13 cellular contexts compared by ENCODE assay signal in genomic region chr11:10798330-10798980, GRCh38. TPM values are rescaled to one million over a fixed set of nuclear protein-coding genes. Genes with fewer than 3 reads are reported as not detected.
A peak's percentile ranks its signal among the peaks of the same experiment; 100 is the strongest.
DNase-seq lines count a peak whose midpoint lies in the region; ATAC-seq and TF ChIP-seq lines count a peak whose summit lies in the region.
"Had no signal": no experiment of that assay in that cellular context is flagged by ENCODE, and none has a peak within 500 bp of the region (broad histone marks: within the 10 kb centered on the region; RNA-seq: fewer than 3 reads in every experiment).

No MANE protein-coding gene starts in this region.

- no peaks in the 10 kb centered on the region for H3K27me3 Mint-ChIP-seq in activated CD4-positive, alpha-beta T cell treated with anti-CD3 and anti-CD28 coated beads for 36 hours
- H3K27me3 Mint-ChIP-seq in activated CD4-positive, alpha-beta T cell treated with anti-CD3 and anti-CD28 coated beads, Interleukin-2, amount 10 ng/mL, durations not matched to agents 24 days and 14 days: no peaks in the 10 kb centered on the region
- H3K27me3 Mint-ChIP-seq in activated naive CD8-positive, alpha-beta T cell treated with anti-CD3 and anti-CD28 coated beads, Interleukin-2, amount 10 ng/mL, durations not matched to agents 7 days and 5 days: no peaks in the 10 kb centered on the region
- H3K27me3 Mint-ChIP-seq in natural killer cell (ENCODE audit: low read depth in 2 of 2): no peaks in the 10 kb centered on the region

- peak; percentile 64 for ATAC-seq in activated CD4-positive, alpha-beta T cell treated with anti-CD3 and anti-CD28 coated beads for 36 hours
- ATAC-seq in activated naive CD8-positive, alpha-beta T cell treated with anti-CD3 and anti-CD28 coated beads, Interleukin-2, amount 10 ng/mL, durations not matched to agents 7 days and 5 days (ENCODE audit: low read depth): peak; percentile 13
- no peak for ATAC-seq in natural killer cell
- ATAC-seq in GM19397 (IDR thresholded peaks at IDR 0.05; ENCODE audit: unreplicated experiment): no peak
- no peak for ATAC-seq in HG02852 (IDR thresholded peaks at IDR 0.05; ENCODE audit: unreplicated experiment)
- ATAC-seq: PC-3 had no signal

- intact Hi-C loops in activated CD4-positive, alpha-beta T cell treated with anti-CD3 and anti-CD28 coated beads for 36 hours (cut with DNase I, micrococcal nuclease): no loop called here
- intact Hi-C loops in activated CD4-positive, alpha-beta T cell treated with anti-CD3 and anti-CD28 coated beads, Interleukin-2, amount 10 ng/mL, durations not matched to agents 24 days and 14 days (cut with micrococcal nuclease): no loop called here
- intact Hi-C loops in natural killer cell (cut with micrococcal nuclease): no loop called here

- TF ChIP-seq CTCF in natural killer cell (IDR thresholded peaks at IDR 0.05): no peak

- H3K27ac Mint-ChIP-seq in activated CD4-positive, alpha-beta T cell treated with anti-CD3 and anti-CD28 coated beads for 36 hours: peak overlapping the region; percentile 70
- no peak overlapping the region for H3K27ac Mint-ChIP-seq in activated CD4-positive, alpha-beta T cell treated with anti-CD3 and anti-CD28 coated beads, Interleukin-2, amount 10 ng/mL, durations not matched to agents 24 days and 14 days
- H3K27ac Mint-ChIP-seq in activated naive CD8-positive, alpha-beta T cell treated with anti-CD3 and anti-CD28 coated beads, Interleukin-2, amount 10 ng/mL, durations not matched to agents 7 days and 5 days: peak overlapping the region; percentile 18
- H3K27ac Mint-ChIP-seq in natural killer cell: peak overlapping the region; percentile 63 to 70

- no peaks in the 10 kb centered on the region for H3K9me3 Mint-ChIP-seq in activated CD4-positive, alpha-beta T cell treated with anti-CD3 and anti-CD28 coated beads for 36 hours (ENCODE audit: low read depth)
- H3K9me3 Mint-ChIP-seq in activated CD4-positive, alpha-beta T cell treated with anti-CD3 and anti-CD28 coated beads, Interleukin-2, amount 10 ng/mL, durations not matched to agents 24 days and 14 days: no peaks in the 10 kb centered on the region
- H3K9me3 Mint-ChIP-seq in activated naive CD8-positive, alpha-beta T cell treated with anti-CD3 and anti-CD28 coated beads, Interleukin-2, amount 10 ng/mL, durations not matched to agents 7 days and 5 days: no peaks in the 10 kb centered on the region
- H3K9me3 Mint-ChIP-seq in natural killer cell: no peaks in the 10 kb centered on the region

- no peak overlapping the region for H3K4me3 Mint-ChIP-seq in activated CD4-positive, alpha-beta T cell treated with anti-CD3 and anti-CD28 coated beads for 36 hours
- H3K4me3 Mint-ChIP-seq in activated CD4-positive, alpha-beta T cell treated with anti-CD3 and anti-CD28 coated beads, Interleukin-2, amount 10 ng/mL, durations not matched to agents 24 days and 14 days: no peak overlapping the region
- H3K4me3 Mint-ChIP-seq in activated naive CD8-positive, alpha-beta T cell treated with anti-CD3 and anti-CD28 coated beads, Interleukin-2, amount 10 ng/mL, durations not matched to agents 7 days and 5 days: peak overlapping the region; percentile 11
- no peak overlapping the region for H3K4me3 Mint-ChIP-seq in natural killer cell

- CTCF ChIA-PET in activated CD4-positive, alpha-beta T cell treated with anti-CD3 and anti-CD28 coated beads for 36 hours (lab: Charles Lee): interaction anchor here (0.6 to 1.3 kb wide), 7 partner anchors 8 to 358 kb away, joined by 3 to 4 read pairs (median 3); partner anchors contain the start of gene EIF4G2

- peaks cover 66% of the 10 kb centered on the region for H3K4me1 Mint-ChIP-seq in activated CD4-positive, alpha-beta T cell treated with anti-CD3 and anti-CD28 coated beads for 36 hours
- peaks cover 36% of the 10 kb centered on the region for H3K4me1 Mint-ChIP-seq in activated CD4-positive, alpha-beta T cell treated with anti-CD3 and anti-CD28 coated beads, Interleukin-2, amount 10 ng/mL, durations not matched to agents 24 days and 14 days
- H3K4me1 Mint-ChIP-seq in activated naive CD8-positive, alpha-beta T cell treated with anti-CD3 and anti-CD28 coated beads, Interleukin-2, amount 10 ng/mL, durations not matched to agents 7 days and 5 days: peaks cover 50% of the 10 kb centered on the region
- H3K4me1 Mint-ChIP-seq in natural killer cell: peaks cover 47 to 50% of the 10 kb centered on the region in 2 donors

- POLR2A ChIA-PET in activated CD4-positive, alpha-beta T cell treated with anti-CD3 and anti-CD28 coated beads for 36 hours (lab: Charles Lee): interaction anchor here (0.6 to 4.1 kb wide), 2 partner anchors 10 to 28 kb away, joined by 5 to 32 read pairs; partner anchors contain the start of gene EIF4G2
- POLR2A ChIA-PET in activated naive CD8-positive, alpha-beta T cell treated with anti-CD3 and anti-CD28 coated beads, Interleukin-2, amount 10 ng/mL, durations not matched to agents 7 days and 5 days (lab: Charles Lee): interaction anchor here (1.3 to 4.5 kb wide), 2 partner anchors 10 to 59 kb away, joined by 7 to 46 read pairs; partner anchors contain the start of genes EIF4G2 and ZBED5

- peaks cover 71% of the 10 kb centered on the region for H3K36me3 Mint-ChIP-seq in activated CD4-positive, alpha-beta T cell treated with anti-CD3 and anti-CD28 coated beads for 36 hours (ENCODE audit: low read depth)
- H3K36me3 Mint-ChIP-seq in activated CD4-positive, alpha-beta T cell treated with anti-CD3 and anti-CD28 coated beads, Interleukin-2, amount 10 ng/mL, durations not matched to agents 24 days and 14 days (ENCODE audit: low read depth): peaks cover 73% of the 10 kb centered on the region
- peaks cover 63% of the 10 kb centered on the region for H3K36me3 Mint-ChIP-seq in activated naive CD8-positive, alpha-beta T cell treated with anti-CD3 and anti-CD28 coated beads, Interleukin-2, amount 10 ng/mL, durations not matched to agents 7 days and 5 days
- peaks cover 53% of the 10 kb centered on the region for H3K36me3 Mint-ChIP-seq in natural killer cell

- no peak for DNase-seq in activated CD4-positive, alpha-beta T cell treated with anti-CD3 and anti-CD28 coated beads for 36 hours
- DNase-seq in activated CD4-positive, alpha-beta T cell treated with anti-CD3 and anti-CD28 coated beads, Interleukin-2, amount 10 ng/mL, durations not matched to agents 24 days and 14 days: no peak
- DNase-seq in MV-4-11 (lab: John Stamatoyannopoulos, UW): peak; percentile 31
- no peak for DNase-seq in activated naive CD8-positive, alpha-beta T cell treated with anti-CD3 and anti-CD28 coated beads, Interleukin-2, amount 10 ng/mL, durations not matched to agents 7 days and 5 days
- no peak for DNase-seq in natural killer cell
- DNase-seq in DMS53 (lab: John Stamatoyannopoulos, UW): no peak
- DNase-seq: NCI-H1092; NCI-H69; PC-3; stimulated activated naive CD4-positive, alpha-beta T cell treated with Interleukin-2 at 50 U/mL for 16 hours; uterus had no signal

RNA-seq across cellular contexts. Expression of gene EIF4G2, which starts 10.3 kb away (rescaled TPM):
- total RNA-seq in activated CD4-positive, alpha-beta T cell treated with anti-CD3 and anti-CD28 coated beads for 36 hours: 1,000 to 10,000 TPM in 1 of 2 experiments, 100 to 1,000 TPM in 1; 953 to 1,693 TPM
- 1,071 and 1,120 TPM in 2 replicates for total RNA-seq in activated CD4-positive, alpha-beta T cell treated with anti-CD3 and anti-CD28 coated beads, Interleukin-2, amount 10 ng/mL, durations not matched to agents 24 days and 14 days
- 100 to 1,000 TPM; 586 to 630 TPM for total RNA-seq in activated naive CD8-positive, alpha-beta T cell treated with anti-CD3 and anti-CD28 coated beads, Interleukin-2, amount 10 ng/mL, durations not matched to agents 7 days and 5 days
- 100 to 1,000 TPM; 718 to 820 (median 751) TPM for total RNA-seq in natural killer cell

RNA-seq across cellular contexts. Expression of gene CTR9, which starts 47.4 kb away (rescaled TPM):
- 10 to 100 TPM; 39.7 to 43.9 TPM for total RNA-seq in activated CD4-positive, alpha-beta T cell treated with anti-CD3 and anti-CD28 coated beads for 36 hours
- 43.9 and 44.3 TPM in 2 replicates for total RNA-seq in activated CD4-positive, alpha-beta T cell treated with anti-CD3 and anti-CD28 coated beads, Interleukin-2, amount 10 ng/mL, durations not matched to agents 24 days and 14 days
- total RNA-seq in activated naive CD8-positive, alpha-beta T cell treated with anti-CD3 and anti-CD28 coated beads, Interleukin-2, amount 10 ng/mL, durations not matched to agents 7 days and 5 days: 10 to 100 TPM; 45.3 to 47.6 TPM
- 10 to 100 TPM; 30.6 to 47.3 (median 38.0) TPM for total RNA-seq in natural killer cell

RNA-seq across cellular contexts. Expression of gene ZBED5, which starts 59.4 kb away (rescaled TPM):
- total RNA-seq in activated CD4-positive, alpha-beta T cell treated with anti-CD3 and anti-CD28 coated beads for 36 hours: 10 to 100 TPM; 34.1 to 44.3 TPM
- 41.8 and 43.1 TPM in 2 replicates for total RNA-seq in activated CD4-positive, alpha-beta T cell treated with anti-CD3 and anti-CD28 coated beads, Interleukin-2, amount 10 ng/mL, durations not matched to agents 24 days and 14 days
- 10 to 100 TPM; 69.7 to 72.0 TPM for total RNA-seq in activated naive CD8-positive, alpha-beta T cell treated with anti-CD3 and anti-CD28 coated beads, Interleukin-2, amount 10 ng/mL, durations not matched to agents 7 days and 5 days
- 10 to 100 TPM; 40.0 to 61.3 (median 53.9) TPM for total RNA-seq in natural killer cell

Comparison
In these comparisons a context has a peak if more than half of its experiments do, and no peak if none do; other contexts are left out.
1. ATAC-seq: peak in activated CD4-positive, alpha-beta T cell treated with anti-CD3 and anti-CD28 coated beads for 36 hours (single experiment) and activated naive CD8-positive, alpha-beta T cell treated with anti-CD3 and anti-CD28 coated beads, Interleukin-2, amount 10 ng/mL, durations not matched to agents 7 days and 5 days (single experiment); none in natural killer cell (0 of 3), GM19397 (single experiment) and HG02852 (single experiment).